ENCODE assay signal across 8 cellular contexts in genomic region chr7:43658718-43659548, GRCh38.
A peak's percentile ranks its signal among the peaks of the same experiment; 100 is the strongest.
DNase-seq lines count a peak whose midpoint lies in the region; ATAC-seq and TF ChIP-seq lines count a peak whose summit lies in the region.

No MANE protein-coding gene starts in this region.

- H3K36me3 ChIP-seq in lung (ENCODE audit: control insufficient read depth in 2 of 2, insufficient read depth in 2 of 2, low read length in 2 of 2) (no peaks in the 10 kb centered on the region), sigmoid colon (no peaks in the 10 kb centered on the region)

- H3K9me3 ChIP-seq in lung (ENCODE audit: control insufficient read depth in 2 of 2, insufficient read depth in 1 of 2, low read length in 1 of 2) = no peaks in the 10 kb centered on the region
- no peaks in the 10 kb centered on the region for H3K9me3 ChIP-seq in sigmoid colon

- in situ Hi-C loops in GM13976 (cut with MboI; ENCODE audit: low sequenced_read_pairs, unreplicated experiment) = no loop called here

- ATAC-seq in HG02938 (IDR thresholded peaks at IDR 0.05; ENCODE audit: unreplicated experiment) (peak; percentile 64), lung (ENCODE audit: insufficient read depth, low FRiP score) (peak; percentile 47), HG03439 (IDR thresholded peaks at IDR 0.05; ENCODE audit: unreplicated experiment) (no peak)

- H3K27ac ChIP-seq in lung (ENCODE audit: low read depth in 1 of 2, low read length in 1 of 2) (peak overlapping the region in 1 of 2 donors; percentile 51), sigmoid colon (no peak overlapping the region)

- 81 to 90% methylated on average over 7 of the region's 7 CpGs for WGBS in lung, 2 donors
- WGBS in sigmoid colon, 2 donors = 77 to 87% methylated on average over 7 of the region's 7 CpGs

- DNase-seq in GM13976 (ENCODE audit: low spot score) = peak; percentile 57
- peak; percentile 64 to 72 for DNase-seq in activated T-cell treated with anti-CD3 and anti-CD28 coated beads, Interleukin-2, amount 50 U/mL, for 48 hours
- DNase-seq in lung (ENCODE audit: low spot score) = no peak
- no peak for DNase-seq in GM19240 (ENCODE audit: insufficient read length, low spot score)
- DNase-seq in sigmoid colon = no peak
- no peak for DNase-seq in Kasumi-1 (lab: John Stamatoyannopoulos, UW)

- H3K27me3 ChIP-seq in lung (ENCODE audit: control insufficient read depth, insufficient read depth) (no peaks in the 10 kb centered on the region), sigmoid colon (no peaks in the 10 kb centered on the region)

- no peak for TF ChIP-seq EP300 in sigmoid colon (IDR thresholded peaks at IDR 0.05)

- H3K4me3 ChIP-seq in lung (no peak overlapping the region), sigmoid colon (no peak overlapping the region)

- no peak for TF ChIP-seq POLR2A in sigmoid colon (IDR thresholded peaks at IDR 0.05)

- intact Hi-C loops in sigmoid colon (cut with DNase I) = no loop called here

- no peak for TF ChIP-seq CTCF in GM13976 (IDR thresholded peaks at IDR 0.05; ENCODE audit: borderline replicate concordance, control extremely low read depth, extremely low read depth, insufficient read depth, missing control alignments)
- TF ChIP-seq CTCF in lung (IDR thresholded peaks at IDR 0.05; ENCODE audit: control extremely low read depth, extremely low read depth) = no peak
- no peak for TF ChIP-seq CTCF in sigmoid colon (IDR thresholded peaks at IDR 0.05)

- H3K4me1 ChIP-seq in lung (ENCODE audit: control insufficient read depth in 2 of 2, insufficient read depth in 2 of 2, low read length in 2 of 2) = peaks cover 2 to 14% of the 10 kb centered on the region in 2 donors
- peaks cover 0 to 4% (median 1%) of the 10 kb centered on the region in 4 donors for H3K4me1 ChIP-seq in sigmoid colon

Comparison
In these comparisons a context has a peak if more than half of its experiments do, and no peak if none do; other contexts are left out.
1. DNase-seq: peak in GM13976 (single experiment) and activated T-cell treated with anti-CD3 and anti-CD28 coated beads, Interleukin-2, amount 50 U/mL, for 48 hours (2 of 2); none in lung (single experiment), GM19240 (single experiment), sigmoid colon (single experiment) and Kasumi-1 (0 of 2).